In the genomic region with DNA sequence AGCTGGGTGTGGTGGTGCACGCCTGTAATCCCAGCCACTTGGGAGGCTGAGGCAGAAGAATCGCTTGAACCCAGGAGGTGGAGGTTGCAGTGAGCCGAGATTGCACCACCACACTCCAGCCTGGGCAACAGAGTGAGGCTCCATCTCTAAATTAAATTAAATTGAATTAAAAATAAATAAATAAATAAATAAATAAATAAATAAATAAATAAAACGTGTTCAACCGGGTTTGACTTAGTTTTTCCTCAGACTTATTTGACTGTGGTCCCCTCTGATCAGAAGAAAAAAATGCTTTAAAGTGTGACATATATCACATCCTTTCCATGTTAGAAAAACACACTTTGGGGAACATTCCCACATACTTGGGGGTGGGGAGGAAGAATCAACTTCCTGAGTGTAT, we compare ENCODE assay signal across 7 cellular contexts.
DNase-seq lines count a peak whose midpoint lies in the region; TF ChIP-seq lines count a peak whose summit lies in the region.
"Not testable (repeated sequence)": the region's sequence is repeated elsewhere in the genome, so short reads cannot be mapped to it uniquely, and the experiment has no call there.

No MANE protein-coding gene starts in this region.

- not testable (repeated sequence) for H2AFZ ChIP-seq in mesenchymal stem cell (ENCODE audit: low read depth, low read length)

- not testable (repeated sequence) for H3K4ac ChIP-seq in mesenchymal stem cell (ENCODE audit: low read depth in 1 of 2, low read length in 2 of 2)

- no CpG with 5 or more reads among the region's 5 CpGs for WGBS in mesenchymal stem cell
- 92% methylated on average over 5 of the region's 5 CpGs for WGBS in testis, 2 donors

- not testable (repeated sequence) for H3K14ac ChIP-seq in mesenchymal stem cell (ENCODE audit: low read length in 2 of 2)

- H2BK12ac ChIP-seq in mesenchymal stem cell (ENCODE audit: low read length in 2 of 2), result not testable (repeated sequence)

- not testable (repeated sequence) for H4K8ac ChIP-seq in mesenchymal stem cell (ENCODE audit: low read length)

- TF ChIP-seq POLR2A in NB4 (IDR thresholded peaks at IDR 0.05; ENCODE audit: extremely low read depth, insufficient read length); testis (IDR thresholded peaks at IDR 0.05): not testable (repeated sequence)

- H2BK120ac ChIP-seq in mesenchymal stem cell (ENCODE audit: low read depth, low read length), result not testable (repeated sequence)

- H2BK15ac ChIP-seq in mesenchymal stem cell (ENCODE audit: low read depth, poor library complexity, severe bottlenecking), result not testable (repeated sequence)

- not testable (repeated sequence) for H3K18ac ChIP-seq in mesenchymal stem cell (ENCODE audit: low read depth in 1 of 2, low read length in 2 of 2)

- peak overlapping the region in 10 of 11 experiments; percentile 31 to 78 (median 64); a peak in 14 of 22 replicates for H3K27ac ChIP-seq in BLaER1 treated with 17β-estradiol and CSF1 and Interleukin-3, amounts not matched to agents 10 nM and 100 nM
- peak overlapping the region; percentile 32 for H3K27ac ChIP-seq in caudate nucleus (ENCODE audit: low read depth, low read length)
- H3K27ac ChIP-seq in mesenchymal stem cell (ENCODE audit: low read length, poor library complexity, severe bottlenecking), result not testable (repeated sequence)
- peak overlapping the region; percentile 12 to 60 for H3K27ac ChIP-seq in testis

- intact Hi-C loops in testis (cut with DNase I; ENCODE audit: low total_unique reads), result not testable (repeated sequence)

- H4K20me1 ChIP-seq in BLaER1 treated with 17β-estradiol and CSF1 and Interleukin-3, amounts not matched to agents 10 nM and 100 nM, result not testable (repeated sequence)

- peaks cover 0 to 24% (median 11%) of the 10 kb centered on the region in 11 experiments; a peak in 7 of 22 replicates for H3K36me3 ChIP-seq in BLaER1 treated with 17β-estradiol and CSF1 and Interleukin-3, amounts not matched to agents 10 nM and 100 nM
- not testable (repeated sequence) for H3K36me3 ChIP-seq in mesenchymal stem cell (ENCODE audit: control insufficient read depth in 1 of 2, insufficient read depth in 2 of 2, low read depth in 1 of 2, low read length in 2 of 2); skeletal muscle satellite cell (ENCODE audit: insufficient read depth, low read length); testis (ENCODE audit: low read depth, missing control alignments)

- not testable (repeated sequence) for H3K4me3 ChIP-seq in BLaER1 treated with 17β-estradiol and CSF1 and Interleukin-3, amounts not matched to agents 10 nM and 100 nM; skeletal muscle satellite cell (ENCODE audit: low read length); testis
- H3K4me3 ChIP-seq in NB4 (ENCODE audit: low read depth, low read length) (peak overlapping the region; percentile 47), fibroblast of pulmonary artery (replicated peaks; ENCODE audit: low read depth, low read length) (peak overlapping the region; percentile 36), mesenchymal stem cell (ENCODE audit: insufficient read depth in 1 of 2, low read depth in 1 of 2, low read length in 2 of 2) (peak overlapping the region in 1 of 2 experiments; percentile 66)

- not testable (repeated sequence) for H2BK5ac ChIP-seq in mesenchymal stem cell (ENCODE audit: low read depth, low read length, poor library complexity, severe bottlenecking)

- H3K4me2 ChIP-seq in BLaER1 treated with 17β-estradiol and CSF1 and Interleukin-3, amounts not matched to agents 10 nM and 100 nM, result peak overlapping the region in 8 of 11 experiments; percentile 25 to 77 (median 56); a peak in 13 of 22 replicates
- H3K4me2 ChIP-seq in mesenchymal stem cell (ENCODE audit: low read length, poor library complexity, severe bottlenecking), result not testable (repeated sequence)
- peak overlapping the region; percentile 34 for H3K4me2 ChIP-seq in skeletal muscle satellite cell (ENCODE audit: low read length)

- TF ChIP-seq CTCF in NB4 (IDR thresholded peaks at IDR 0.05; ENCODE audit: low read depth, low read length); fibroblast of pulmonary artery (IDR thresholded peaks at IDR 0.05; ENCODE audit: low read length, missing control alignments); testis (IDR thresholded peaks at IDR 0.05): not testable (repeated sequence)

- H2AK5ac ChIP-seq in mesenchymal stem cell (ENCODE audit: low read length, severe bottlenecking), result not testable (repeated sequence)

- DNase-seq in NB4 (ENCODE audit: low read depth); caudate nucleus (lab: John Stamatoyannopoulos, UW); fibroblast of pulmonary artery (ENCODE audit: low read depth); mesenchymal stem cell; testis: not testable (repeated sequence)

- not testable (repeated sequence) for H3K27me3 ChIP-seq in BLaER1 treated with 17β-estradiol and CSF1 and Interleukin-3, amounts not matched to agents 10 nM and 100 nM; mesenchymal stem cell (ENCODE audit: control insufficient read depth in 1 of 2, insufficient read depth in 1 of 2, low read length in 2 of 2); skeletal muscle satellite cell (ENCODE audit: control insufficient read depth, insufficient read depth, low read length); testis

- H3K23ac ChIP-seq in mesenchymal stem cell (ENCODE audit: low read length in 2 of 2), result not testable (repeated sequence)

- H3K9ac ChIP-seq in BLaER1 treated with 17β-estradiol and CSF1 and Interleukin-3, amounts not matched to agents 10 nM and 100 nM, result peak overlapping the region in 3 of 11 experiments; percentile 43 to 53 (median 48); a peak in 1 of 22 replicates
- peak overlapping the region; percentile 56 for H3K9ac ChIP-seq in mesenchymal stem cell (ENCODE audit: low read length)
- not testable (repeated sequence) for H3K9ac ChIP-seq in skeletal muscle satellite cell (ENCODE audit: low read depth, low read length)

- H3K79me1 ChIP-seq in mesenchymal stem cell (replicated peaks; ENCODE audit: low read length, poor library complexity, severe bottlenecking), result not testable (repeated sequence)

- H3K9me3 ChIP-seq in BLaER1 treated with 17β-estradiol and CSF1 and Interleukin-3, amounts not matched to agents 10 nM and 100 nM (replicated peaks in 1 of 11), result peaks cover 17 to 31% (median 22%) of the 10 kb centered on the region in 11 experiments
- not testable (repeated sequence) for H3K9me3 ChIP-seq in mesenchymal stem cell (ENCODE audit: control insufficient read depth, low read length); skeletal muscle satellite cell (replicated peaks; ENCODE audit: low read length); testis

- H3K4me1 ChIP-seq in BLaER1 treated with 17β-estradiol and CSF1 and Interleukin-3, amounts not matched to agents 10 nM and 100 nM, result peaks cover 0 to 19% (median 13%) of the 10 kb centered on the region in 10 experiments; a peak in 17 of 20 replicates
- H3K4me1 ChIP-seq in mesenchymal stem cell (ENCODE audit: control insufficient read depth, insufficient read depth, low read depth, low read length); skeletal muscle satellite cell (ENCODE audit: control insufficient read depth, insufficient read depth, low read length); testis: not testable (repeated sequence)

- not testable (repeated sequence) for H4K91ac ChIP-seq in mesenchymal stem cell (ENCODE audit: low read length)
